Comparison of ENCODE assay signal across 8 cellular contexts in genomic region chr11:73597340-73597955, GRCh38. TPM values are rescaled to one million over a fixed set of nuclear protein-coding genes. Genes with fewer than 3 reads are reported as not detected.
DNase-seq lines count a peak whose midpoint lies in the region; ATAC-seq and TF ChIP-seq lines count a peak whose summit lies in the region.

No MANE protein-coding gene starts in this region.

- WGBS in gastroesophageal sphincter (ENCODE audit: low coverage in 1 of 2), 2 donors: 0 to 7% methylated on average over 2 to 7 of the region's 27 CpGs
- WGBS in psoas muscle, 3 donors: 2 to 3% (median 2%) methylated on average over 20 to 27 of the region's 27 CpGs

- no peak for ATAC-seq in activated CD4-positive, alpha-beta T cell treated with anti-CD3 and anti-CD28 coated beads for 36 hours
- ATAC-seq in gastroesophageal sphincter (no peak), psoas muscle (no peak)

- peak overlapping the region; percentile 87 for H3K4me3 Mint-ChIP-seq in activated CD4-positive, alpha-beta T cell treated with anti-CD3 and anti-CD28 coated beads for 36 hours

- peak overlapping the region; percentile 78 for H3K4me3 ChIP-seq in WI38 (ENCODE audit: low read depth, low read length)
- peak overlapping the region; percentile 72 to 92 for H3K4me3 ChIP-seq in gastroesophageal sphincter
- peak overlapping the region; percentile 82 for H3K4me3 ChIP-seq in psoas muscle

- no peaks in the 10 kb centered on the region for H3K27me3 ChIP-seq in gastroesophageal sphincter
- H3K27me3 ChIP-seq in psoas muscle (ENCODE audit: insufficient read depth in 3 of 3, low read length in 2 of 3): no peaks in the 10 kb centered on the region

- peaks cover 34% of the 10 kb centered on the region for H3K4me1 Mint-ChIP-seq in activated CD4-positive, alpha-beta T cell treated with anti-CD3 and anti-CD28 coated beads for 36 hours

- H3K27ac ChIP-seq in gastroesophageal sphincter (peak overlapping the region; percentile 6 to 91 (median 87)), psoas muscle (peak overlapping the region; percentile 82)

- TF ChIP-seq EP300 in gastroesophageal sphincter (IDR thresholded peaks at IDR 0.05): no peak

- peak overlapping the region; percentile 92 for H3K27ac Mint-ChIP-seq in activated CD4-positive, alpha-beta T cell treated with anti-CD3 and anti-CD28 coated beads for 36 hours

- H3K9me3 ChIP-seq in gastroesophageal sphincter (no peaks in the 10 kb centered on the region), psoas muscle (no peaks in the 10 kb centered on the region)

- no peak for TF ChIP-seq POLR2A in gastroesophageal sphincter (IDR thresholded peaks at IDR 0.05)

- no peak for TF ChIP-seq CTCF in WI38 (IDR thresholded peaks at IDR 0.05; ENCODE audit: low read depth, low read length)
- no peak for TF ChIP-seq CTCF in gastroesophageal sphincter (IDR thresholded peaks at IDR 0.05)
- no peak for TF ChIP-seq CTCF in psoas muscle (IDR thresholded peaks at IDR 0.05)

- DNase-seq in activated CD4-positive, alpha-beta T cell treated with anti-CD3 and anti-CD28 coated beads for 36 hours: peak; percentile 14
- DNase-seq in activated CD4-positive, alpha-beta T cell treated with anti-CD3 and anti-CD28 coated beads, Interleukin-2, amount 50 U/mL, for 4 hours: no peak
- DNase-seq in psoas muscle: no peak
- DNase-seq in DMS153 (lab: John Stamatoyannopoulos, UW): no peak
- DNase-seq in NCI-H2107 treated with DMSO at 0.1 percent for 48 hours (lab: John Stamatoyannopoulos, UW; ENCODE audit: unreplicated experiment): no peak
- no peak for DNase-seq in NCI-H2196 (lab: John Stamatoyannopoulos, UW; ENCODE audit: unreplicated experiment)

- intact Hi-C loops in activated CD4-positive, alpha-beta T cell treated with anti-CD3 and anti-CD28 coated beads for 36 hours (cut with DNase I, micrococcal nuclease): loop anchor here (2.0 to 5.0 kb wide), 4 partner anchors 19 to 1350 kb away; partner anchors contain the start of genes FCHSD2 (in 1 of the 2), POLD3 (in 1 of the 2), SPCS2 (in 1 of the 2) and XRRA1 (in 1 of the 2)
- intact Hi-C loops in psoas muscle (cut with DNase I): no loop called here

- H3K9me3 Mint-ChIP-seq in activated CD4-positive, alpha-beta T cell treated with anti-CD3 and anti-CD28 coated beads for 36 hours (ENCODE audit: low read depth): no peaks in the 10 kb centered on the region

- H3K36me3 ChIP-seq in gastroesophageal sphincter (no peaks in the 10 kb centered on the region), psoas muscle (ENCODE audit: insufficient read depth in 1 of 2, low read depth in 1 of 2) (no peaks in the 10 kb centered on the region)

- no peaks in the 10 kb centered on the region for H3K36me3 Mint-ChIP-seq in activated CD4-positive, alpha-beta T cell treated with anti-CD3 and anti-CD28 coated beads for 36 hours (ENCODE audit: low read depth)

- CTCF ChIA-PET in activated CD4-positive, alpha-beta T cell treated with anti-CD3 and anti-CD28 coated beads for 36 hours (lab: Charles Lee): interaction anchor here (1.5 kb wide), 1 partner anchor 28 kb away, joined by 3 read pairs; no protein-coding TSS in a partner anchor

- H3K4me1 ChIP-seq in gastroesophageal sphincter: peaks cover 0 to 33% (median 8%) of the 10 kb centered on the region in 3 donors
- peaks cover 18% of the 10 kb centered on the region for H3K4me1 ChIP-seq in psoas muscle

- H3K27me3 Mint-ChIP-seq in activated CD4-positive, alpha-beta T cell treated with anti-CD3 and anti-CD28 coated beads for 36 hours: no peaks in the 10 kb centered on the region

- POLR2A ChIA-PET in activated CD4-positive, alpha-beta T cell treated with anti-CD3 and anti-CD28 coated beads for 36 hours (lab: Charles Lee): no interaction called here

RNA-seq across cellular contexts. Expression of gene FAM168A, which starts 0.5 kb away (rescaled TPM):
- total RNA-seq in activated CD4-positive, alpha-beta T cell treated with anti-CD3 and anti-CD28 coated beads for 36 hours: 10 to 100 TPM; 12.7 to 17.5 TPM
- 10 to 100 TPM; 27.5 to 51.8 (median 42.0) TPM for total RNA-seq in gastroesophageal sphincter
- total RNA-seq in psoas muscle: 10 to 100 TPM; 13.8 to 28.6 (median 21.2) TPM
- 10 to 100 TPM in 1 of 3 donors, 1 to 10 TPM in 2; 5.3 to 18.9 (median 6.3) TPM for polyA plus RNA-seq in psoas muscle

RNA-seq across cellular contexts. Expression of gene PLEKHB1, which starts 48.9 kb away (rescaled TPM):
- 10 to 100 TPM; 10.6 to 16.2 TPM for total RNA-seq in activated CD4-positive, alpha-beta T cell treated with anti-CD3 and anti-CD28 coated beads for 36 hours
- 10 to 100 TPM; 13.3 to 49.3 (median 37.6) TPM for total RNA-seq in gastroesophageal sphincter
- 10 to 100 TPM in 2 of 4 donors, 1 to 10 TPM in 2; 8.1 to 13.7 (median 9.9) TPM for total RNA-seq in psoas muscle
- 10 to 100 TPM in 1 of 3 donors, 1 to 10 TPM in 1, under 1 TPM in 1; 0.33 to 10.4 (median 5.2) TPM for polyA plus RNA-seq in psoas muscle

Comparison
In these comparisons a context has a peak if more than half of its experiments do, and no peak if none do; other contexts are left out.
1. intact Hi-C loops: an anchor here in activated CD4-positive, alpha-beta T cell treated with anti-CD3 and anti-CD28 coated beads for 36 hours (2.0 to 5.0 kb wide); none called in psoas muscle.